ENCODE assay signal across 22 cellular contexts in the genomic region with DNA sequence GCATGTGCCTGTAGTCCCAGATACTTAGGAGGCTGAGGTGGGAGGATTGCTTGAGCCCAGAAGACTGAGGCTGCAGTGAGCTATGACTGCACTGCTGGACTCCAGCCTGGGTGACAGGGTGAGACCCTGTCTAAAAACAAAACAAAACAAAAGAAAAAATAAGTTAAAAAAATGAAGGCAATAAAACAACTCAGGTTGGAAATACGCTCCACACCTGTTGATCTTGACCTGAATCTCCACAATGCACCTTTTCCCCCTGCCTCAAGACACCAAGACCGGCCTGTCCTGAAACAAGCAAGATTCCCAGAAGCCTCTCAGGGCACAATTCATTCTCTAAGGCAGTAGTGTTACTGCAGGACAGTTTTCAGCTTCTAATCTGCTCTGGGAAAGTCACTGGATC. TPM values are rescaled to one million over a fixed set of nuclear protein-coding genes. Genes with fewer than 3 reads are reported as not detected.
"Had no signal": no experiment of that assay in that cellular context is flagged by ENCODE, and none has a peak within 500 bp of the region (broad histone marks: within the 10 kb centered on the region; RNA-seq: fewer than 3 reads in every experiment).

No MANE protein-coding gene starts in this region.

- H3K4me3 ChIP-seq: heart right ventricle, ovary, right lobe of liver had no signal

- H3K9me3 Mint-ChIP-seq: naive B cell; nephron; stimulated activated memory B cell treated with anti-CD40 and anti-IgM and Interleukin-4, amounts not matched to agents 10 μg/mL and 1 μg/mL and 100 μg/mL, for 72 hours; stimulated activated naive CD8-positive, alpha-beta T cell treated with anti-CD3 and anti-CD28 coated beads, Interleukin-15, amount 100 ng/mL, for 72 hours had no signal

- H3K4me3 Mint-ChIP-seq: naive B cell; nephron; stimulated activated memory B cell treated with anti-CD40 and anti-IgM and Interleukin-4, amounts not matched to agents 10 μg/mL and 1 μg/mL and 100 μg/mL, for 72 hours; stimulated activated naive CD8-positive, alpha-beta T cell treated with anti-CD3 and anti-CD28 coated beads, Interleukin-15, amount 100 ng/mL, for 72 hours had no signal

- H3K9me3 ChIP-seq: heart right ventricle, neutrophil, ovary, right lobe of liver had no signal

- H3K27ac Mint-ChIP-seq: nephron; stimulated activated memory B cell treated with anti-CD40 and anti-IgM and Interleukin-4, amounts not matched to agents 10 μg/mL and 1 μg/mL and 100 μg/mL, for 72 hours had no signal

- H3K27me3 Mint-ChIP-seq: progenitor cell of endocrine pancreas; stimulated activated memory B cell treated with anti-CD40 and anti-IgM and Interleukin-4, amounts not matched to agents 10 μg/mL and 1 μg/mL and 100 μg/mL, for 72 hours; stimulated activated naive CD8-positive, alpha-beta T cell treated with anti-CD3 and anti-CD28 coated beads, Interleukin-15, amount 100 ng/mL, for 72 hours had no signal

- ATAC-seq: heart right ventricle; left lobe of liver; right lobe of liver; stimulated activated memory B cell treated with anti-CD40 and anti-IgM and Interleukin-4, amounts not matched to agents 10 μg/mL and 1 μg/mL and 100 μg/mL, for 72 hours; stimulated activated naive CD8-positive, alpha-beta T cell treated with anti-CD3 and anti-CD28 coated beads, Interleukin-15, amount 100 ng/mL, for 72 hours had no signal

- DNase-seq: cerebellar nuclear complex; dermis blood vessel endothelial cell; heart right ventricle; hypothalamus; mammary epithelial cell; naive B cell; ovary; right lobe of liver; stimulated activated CD4-positive, alpha-beta T cell treated with anti-CD3 and anti-CD28 coated beads, Interleukin-4, amount 100 ng/mL, for 1 hour; stimulated activated naive CD8-positive, alpha-beta T cell treated with anti-CD3 and anti-CD28 coated beads, Interleukin-15, amount 100 ng/mL, for 72 hours; trophoblast cell had no signal

- H3K4me1 Mint-ChIP-seq: nephron; stimulated activated memory B cell treated with anti-CD40 and anti-IgM and Interleukin-4, amounts not matched to agents 10 μg/mL and 1 μg/mL and 100 μg/mL, for 72 hours had no signal

- H3K4me1 ChIP-seq: right lobe of liver had no signal

- H3K36me3 Mint-ChIP-seq: naive B cell; stimulated activated memory B cell treated with anti-CD40 and anti-IgM and Interleukin-4, amounts not matched to agents 10 μg/mL and 1 μg/mL and 100 μg/mL, for 72 hours had no signal

- H3K36me3 ChIP-seq: ovary, right lobe of liver had no signal

- H3K27me3 ChIP-seq: heart right ventricle, neutrophil, ovary, right lobe of liver had no signal

- H3K27ac ChIP-seq: heart right ventricle, neutrophil, ovary, right lobe of liver had no signal

RNA-seq across cellular contexts. Expression of a gene that starts 20.8 kb away (rescaled TPM):
- total RNA-seq: dermis blood vessel endothelial cell, fibroblast of lung, frontal cortex, left lobe of liver, lower leg skin, mammary epithelial cell, ovary, progenitor cell of endocrine pancreas, renal cortical epithelial cell, urinary bladder had no signal
- polyA plus RNA-seq: fibroblast of lung, mammary epithelial cell had no signal

RNA-seq across cellular contexts. Expression of a gene that starts 35.1 kb away (rescaled TPM):
- total RNA-seq: dermis blood vessel endothelial cell, frontal cortex, heart right ventricle, left lobe of liver, lower leg skin, mammary epithelial cell, mucosa of gallbladder, ovary, progenitor cell of endocrine pancreas, renal cortical epithelial cell, right lobe of liver, urinary bladder had no signal
- polyA plus RNA-seq: heart right ventricle, mammary epithelial cell, ovary, urinary bladder had no signal

RNA-seq across cellular contexts. Expression of a gene that starts 43.6 kb away (rescaled TPM):
- total RNA-seq: dermis blood vessel endothelial cell had no signal
